Comparison of ENCODE assay signal across 8 cellular contexts in genomic region chr16:50024207-50024606, GRCh38. TPM values are rescaled to one million over a fixed set of nuclear protein-coding genes. Genes with fewer than 3 reads are reported as not detected.
DNase-seq lines count a peak whose midpoint lies in the region; ATAC-seq, FAIRE-seq and TF ChIP-seq lines count a peak whose summit lies in the region.

No MANE protein-coding gene starts in this region.

- H3K9me2 ChIP-seq in PC-9 (ENCODE audit: insufficient read depth) = no peaks in the 10 kb centered on the region

- H3K4me3 ChIP-seq in PC-9 (peak overlapping the region; percentile 78; the same call in 1 of the 2 replicates), endothelial cell of umbilical vein (replicated peaks in 1 of 3; ENCODE audit: insufficient read depth in 1 of 3, low read depth in 1 of 3, low read length in 3 of 3) (no peak overlapping the region)

- no TSS peak for BruUV-seq in PC-9 (replicated peaks; lab: Mats Ljungman, UMichigan)
- BruUV-seq in endothelial cell of umbilical vein (replicated peaks; lab: Mats Ljungman, UMichigan) = no TSS peak

- TF ChIP-seq POLR2A in endothelial cell of umbilical vein (IDR thresholded peaks at IDR 0.05; ENCODE audit: low read depth, low read length) = no peak

- ATAC-seq in activated CD8-positive, alpha-beta memory T cell treated with anti-CD3 and anti-CD28 coated beads, Interleukin-2, amount 10 ng/mL, durations not matched to agents 7 days and 5 days = no peak
- no peak for ATAC-seq in stimulated activated memory B cell treated with anti-CD40 and anti-IgM and Interleukin-4, amounts not matched to agents 10 μg/mL and 1 μg/mL and 100 μg/mL, for 72 hours

- peak overlapping the region; percentile 90 for H3K27ac Mint-ChIP-seq in activated CD8-positive, alpha-beta memory T cell treated with anti-CD3 and anti-CD28 coated beads, Interleukin-2, amount 10 ng/mL, durations not matched to agents 7 days and 5 days
- H3K27ac Mint-ChIP-seq in stimulated activated memory B cell treated with anti-CD40 and anti-IgM and Interleukin-4, amounts not matched to agents 10 μg/mL and 1 μg/mL and 100 μg/mL, for 72 hours = no peak overlapping the region

- H3K9ac ChIP-seq in endothelial cell of umbilical vein (replicated peaks; ENCODE audit: extremely low read depth, insufficient read depth, low read length) = no peak overlapping the region

- POLR2A ChIA-PET in PC-9 (lab: Charles Lee; ENCODE audit: unreplicated experiment) = no interaction called here
- POLR2A ChIA-PET in endothelial cell of umbilical vein (lab: Charles Lee) = no interaction called here
- POLR2A ChIA-PET in RWPE1 (lab: Yijun Ruan, JAX; ENCODE audit: low non-redundant PET) = no interaction called here

- FAIRE-seq in endothelial cell of umbilical vein (lab: Jason Lieb, UNC) = no peak

- H3K9me1 ChIP-seq in endothelial cell of umbilical vein (replicated peaks; ENCODE audit: control insufficient read depth, extremely low read depth, insufficient read depth, low read length) = no peaks in the 10 kb centered on the region

- peaks cover 4% of the 10 kb centered on the region for H3K27me3 Mint-ChIP-seq in activated CD8-positive, alpha-beta memory T cell treated with anti-CD3 and anti-CD28 coated beads, Interleukin-2, amount 10 ng/mL, durations not matched to agents 7 days and 5 days
- peaks cover 8% of the 10 kb centered on the region for H3K27me3 Mint-ChIP-seq in stimulated activated memory B cell treated with anti-CD40 and anti-IgM and Interleukin-4, amounts not matched to agents 10 μg/mL and 1 μg/mL and 100 μg/mL, for 72 hours

- H4K20me1 ChIP-seq in PC-9 (ENCODE audit: insufficient read depth) (peaks cover 5% of the 10 kb centered on the region; the same call in 1 of the 2 replicates), endothelial cell of umbilical vein (replicated peaks; ENCODE audit: control insufficient read depth, extremely low read depth, insufficient read depth, low read length) (no peaks in the 10 kb centered on the region)

- H3K36me3 ChIP-seq in PC-9 (ENCODE audit: low read depth) (0 out of 2 replicates have a peak, but pooled peaks cover 1% of the 10 kb centered on the region), endothelial cell of umbilical vein (ENCODE audit: control insufficient read depth in 2 of 2, extremely low read depth in 1 of 2, insufficient read depth in 2 of 2, low read length in 2 of 2) (no peaks in the 10 kb centered on the region)

- H3K9me3 ChIP-seq in PC-9 (ENCODE audit: insufficient read depth, low read depth) = no peaks in the 10 kb centered on the region
- H3K9me3 ChIP-seq in endothelial cell of umbilical vein (replicated peaks; ENCODE audit: control insufficient read depth, insufficient read depth, low read length) = no peaks in the 10 kb centered on the region

- H3K9me3 Mint-ChIP-seq in activated CD8-positive, alpha-beta memory T cell treated with anti-CD3 and anti-CD28 coated beads, Interleukin-2, amount 10 ng/mL, durations not matched to agents 7 days and 5 days (ENCODE audit: low read depth) = no peaks in the 10 kb centered on the region
- no peaks in the 10 kb centered on the region for H3K9me3 Mint-ChIP-seq in stimulated activated memory B cell treated with anti-CD40 and anti-IgM and Interleukin-4, amounts not matched to agents 10 μg/mL and 1 μg/mL and 100 μg/mL, for 72 hours

- dilution Hi-C loops in endothelial cell of umbilical vein (cut with MboI; ENCODE audit: extremely low pct_ligation_motif_present, low sequenced_read_pairs) = no loop called here

- H3K4me3 Mint-ChIP-seq in activated CD8-positive, alpha-beta memory T cell treated with anti-CD3 and anti-CD28 coated beads, Interleukin-2, amount 10 ng/mL, durations not matched to agents 7 days and 5 days = peak overlapping the region; percentile 96
- H3K4me3 Mint-ChIP-seq in stimulated activated memory B cell treated with anti-CD40 and anti-IgM and Interleukin-4, amounts not matched to agents 10 μg/mL and 1 μg/mL and 100 μg/mL, for 72 hours = peak overlapping the region; percentile 75

- TF ChIP-seq CTCF in PC-9 (conservative IDR thresholded peaks at IDR 0.05) = no peak
- no peak for TF ChIP-seq CTCF in endothelial cell of umbilical vein (IDR thresholded peaks at IDR 0.05; ENCODE audit: extremely low read depth in 1 of 2, insufficient read depth in 1 of 2, low read depth in 1 of 2, low read length in 2 of 2)
- TF ChIP-seq CTCF in RWPE1 (conservative IDR thresholded peaks at IDR 0.05; ENCODE audit: low read depth) = no peak

- peaks cover 7% of the 10 kb centered on the region for H3K36me3 Mint-ChIP-seq in activated CD8-positive, alpha-beta memory T cell treated with anti-CD3 and anti-CD28 coated beads, Interleukin-2, amount 10 ng/mL, durations not matched to agents 7 days and 5 days
- no peaks in the 10 kb centered on the region for H3K36me3 Mint-ChIP-seq in stimulated activated memory B cell treated with anti-CD40 and anti-IgM and Interleukin-4, amounts not matched to agents 10 μg/mL and 1 μg/mL and 100 μg/mL, for 72 hours

- H3K27ac ChIP-seq in PC-9 = no peak overlapping the region
- H3K27ac ChIP-seq in endothelial cell of umbilical vein (ENCODE audit: insufficient read depth, low read depth, low read length) = no peak overlapping the region
- H3K27ac ChIP-seq in RWPE1 = no peak overlapping the region

- peaks cover 12% of the 10 kb centered on the region; the same call in 1 of the 2 replicates for H3K27me3 ChIP-seq in PC-9 (ENCODE audit: insufficient read depth, low read depth)
- H3K27me3 ChIP-seq in endothelial cell of umbilical vein (ENCODE audit: control insufficient read depth in 2 of 2, insufficient read depth in 2 of 2, low read length in 2 of 2) = peaks cover 2 to 6% of the 10 kb centered on the region in 2 experiments

- CTCF ChIA-PET in activated CD8-positive, alpha-beta memory T cell treated with anti-CD3 and anti-CD28 coated beads, Interleukin-2, amount 10 ng/mL, durations not matched to agents 7 days and 5 days (lab: Charles Lee) = interaction anchor here (1.1 to 8.1 kb wide), 33 partner anchors 9 to 783 kb away, joined by 3 to 167 read pairs (median 9); partner anchors contain the start of gene HEATR3
- CTCF ChIA-PET in PC-9 (lab: Charles Lee) (interaction anchor here (0.5 to 1.9 kb wide), 3 partner anchors 9 to 1329 kb away, joined by 3 to 36 read pairs (median 5); no protein-coding TSS in a partner anchor), endothelial cell of umbilical vein (lab: Charles Lee) (interaction anchor here (1.3 to 6.4 kb wide), 16 partner anchors 11 to 782 kb away, joined by 3 to 132 read pairs (median 7); partner anchors contain the start of gene HEATR3), RWPE1 (lab: Yijun Ruan, JAX) (interaction anchor here (0.6 to 2.8 kb wide), 18 partner anchors 10 to 1708 kb away, joined by 3 to 23 read pairs (median 3); no protein-coding TSS in a partner anchor)

- H3K4me1 ChIP-seq in PC-9 (replicated peaks; ENCODE audit: insufficient read depth) = peaks cover 12% of the 10 kb centered on the region
- peaks cover 13% of the 10 kb centered on the region for H3K4me1 ChIP-seq in endothelial cell of umbilical vein (ENCODE audit: control insufficient read depth, extremely low read depth, insufficient read depth, low read length)

- H2AFZ ChIP-seq in PC-9 = peak overlapping the region; percentile 81
- peak overlapping the region; percentile 87 for H2AFZ ChIP-seq in endothelial cell of umbilical vein (ENCODE audit: low read depth, low read length)

- H3K4me2 ChIP-seq in PC-9 (peak overlapping the region; percentile 85), endothelial cell of umbilical vein (ENCODE audit: insufficient read depth, low read length) (no peak overlapping the region)

- peaks cover 17% of the 10 kb centered on the region for H3K4me1 Mint-ChIP-seq in activated CD8-positive, alpha-beta memory T cell treated with anti-CD3 and anti-CD28 coated beads, Interleukin-2, amount 10 ng/mL, durations not matched to agents 7 days and 5 days
- H3K4me1 Mint-ChIP-seq in stimulated activated memory B cell treated with anti-CD40 and anti-IgM and Interleukin-4, amounts not matched to agents 10 μg/mL and 1 μg/mL and 100 μg/mL, for 72 hours = peaks cover 8% of the 10 kb centered on the region

- H3K79me2 ChIP-seq in PC-9 (ENCODE audit: low read depth) (peaks cover 15% of the 10 kb centered on the region), endothelial cell of umbilical vein (ENCODE audit: control insufficient read depth, insufficient read depth, low read length) (peaks cover 28% of the 10 kb centered on the region)

- no peak for DNase-seq in activated CD8-positive, alpha-beta memory T cell treated with anti-CD3 and anti-CD28 coated beads, Interleukin-2, amount 10 ng/mL, durations not matched to agents 7 days and 5 days
- DNase-seq in activated CD8-positive, alpha-beta memory T cell treated with anti-CD3 and anti-CD28 coated beads, Interleukin-2, amount 50 U/mL, for 48 hours = no peak
- DNase-seq in PC-9 (no peak), endothelial cell of umbilical vein (ENCODE audit: low read depth, low spot score) (no peak), SHP77 treated with DMSO at 0.1 percent for 48 hours (lab: John Stamatoyannopoulos, UW) (no peak), RWPE1 (ENCODE audit: low spot score) (no peak)
- no peak for DNase-seq in central memory CD4-positive, alpha-beta T cell

- intact Hi-C loops in PC-9 (cut with micrococcal nuclease; ENCODE audit: unreplicated experiment) (loop anchor here (2.0 to 10.0 kb wide), 4 partner anchors 43 to 643 kb away; no protein-coding TSS in a partner anchor), endothelial cell of umbilical vein (cut with micrococcal nuclease) (loop anchor here (2.0 kb wide), 2 partner anchors 37 to 129 kb away; partner anchors contain the start of gene TENT4B)

- H3F3A ChIP-seq in PC-9 (ENCODE audit: insufficient read depth, low read depth) = peaks cover 5% of the 10 kb centered on the region; the same call in 1 of the 2 replicates

RNA-seq across cellular contexts. Expression of gene CNEP1R1, which starts 0.8 kb away (rescaled TPM):
- total RNA-seq in activated CD8-positive, alpha-beta memory T cell treated with anti-CD3 and anti-CD28 coated beads, Interleukin-2, amount 10 ng/mL, durations not matched to agents 7 days and 5 days = 10 to 100 TPM; 27.7 to 28.4 TPM
- total RNA-seq in PC-9 (2021) (10.4 and 12.2 TPM in 2 replicates), endothelial cell of umbilical vein (21.7 and 23.2 TPM in 2 replicates)
- polyA plus RNA-seq in endothelial cell of umbilical vein = 13.1 and 15.3 TPM in 2 replicates
- polyA plus RNA-seq in endothelial cell of umbilical vein (2011; cell fraction: cytosol; rRNA removed) = 11.7 and 11.8 TPM in 2 replicates
- polyA plus RNA-seq in endothelial cell of umbilical vein (2011; cell fraction: nucleus; rRNA removed) = 22.5 and 29.6 TPM in 2 replicates
- 18.5 and 23.5 TPM in 2 replicates for polyA plus RNA-seq in endothelial cell of umbilical vein (2012)
- polyA minus RNA-seq in endothelial cell of umbilical vein = 19.3 and 20.5 TPM in 2 replicates
- 7.7 TPM for polyA minus RNA-seq in endothelial cell of umbilical vein (2011; cell fraction: cytosol; rRNA and poly(A)+ RNA removed)
- 8.4 and 13.5 TPM in 2 replicates for polyA minus RNA-seq in endothelial cell of umbilical vein (2011; cell fraction: nucleus; rRNA and poly(A)+ RNA removed)

RNA-seq across cellular contexts. Expression of gene HEATR3, which starts 41.6 kb away (rescaled TPM):
- 10 to 100 TPM; 24.3 to 26.1 TPM for total RNA-seq in activated CD8-positive, alpha-beta memory T cell treated with anti-CD3 and anti-CD28 coated beads, Interleukin-2, amount 10 ng/mL, durations not matched to agents 7 days and 5 days
- total RNA-seq in PC-9 (2021) = 11.5 and 14.3 TPM in 2 replicates
- 17.0 and 23.1 TPM in 2 replicates for total RNA-seq in endothelial cell of umbilical vein
- polyA plus RNA-seq in endothelial cell of umbilical vein = 6.7 and 8.4 TPM in 2 replicates
- polyA plus RNA-seq in endothelial cell of umbilical vein (2011; cell fraction: cytosol; rRNA removed) = 9.9 and 12.2 TPM in 2 replicates
- polyA plus RNA-seq in endothelial cell of umbilical vein (2011; cell fraction: nucleus; rRNA removed) = 27.4 and 28.4 TPM in 2 replicates
- 13.2 and 17.2 TPM in 2 replicates for polyA plus RNA-seq in endothelial cell of umbilical vein (2012)
- polyA minus RNA-seq in endothelial cell of umbilical vein = 9.1 and 15.4 TPM in 2 replicates
- polyA minus RNA-seq in endothelial cell of umbilical vein (2011; cell fraction: cytosol; rRNA and poly(A)+ RNA removed) = 31.7 TPM
- polyA minus RNA-seq in endothelial cell of umbilical vein (2011; cell fraction: nucleus; rRNA and poly(A)+ RNA removed) = 11.5 and 13.9 TPM in 2 replicates
